19 cellular contexts compared by ENCODE assay signal in the genomic region with DNA sequence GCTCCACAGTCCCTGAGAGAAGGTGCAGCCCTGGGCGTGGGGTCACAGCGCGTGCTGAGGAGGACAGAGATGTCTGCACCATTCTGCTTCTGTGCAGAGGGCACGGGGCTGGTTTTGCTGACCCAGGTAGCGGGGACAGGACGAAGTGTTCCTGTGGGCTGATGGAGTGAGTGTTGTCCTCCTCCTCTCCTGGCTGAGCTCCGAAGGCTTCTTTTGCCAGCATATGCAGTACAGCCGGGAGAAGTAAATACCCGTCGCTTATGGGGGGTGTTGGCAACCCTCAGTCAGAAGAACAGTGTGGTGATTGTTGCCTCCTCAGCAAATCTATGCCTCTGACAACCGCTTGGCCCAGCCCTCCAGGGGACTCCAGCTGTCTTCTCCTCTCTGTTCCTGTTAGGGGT.
DNase-seq lines count a peak whose midpoint lies in the region; ATAC-seq, FAIRE-seq and TF ChIP-seq lines count a peak whose summit lies in the region.
"Had no signal": no experiment of that assay in that cellular context is flagged by ENCODE, and none has a peak within 500 bp of the region (broad histone marks: within the 10 kb centered on the region; RNA-seq: fewer than 3 reads in every experiment).

No MANE protein-coding gene starts in this region.

- H3K4ac ChIP-seq in H1 (replicated peaks; ENCODE audit: insufficient read length, low read depth, low read length): no peak overlapping the region

- peak overlapping the region; percentile 3; the same call in 1 of the 2 replicates for H4K8ac ChIP-seq in H1 (ENCODE audit: extremely low read depth, insufficient read depth, low read length)

- H3K18ac ChIP-seq in H1 (ENCODE audit: extremely low read depth, low read length): no peak overlapping the region

- H4K20me1 ChIP-seq in H1 (replicated peaks in 1 of 2; ENCODE audit: control insufficient read depth in 1 of 2, insufficient read depth in 2 of 2, low read length in 2 of 2): no peaks in the 10 kb centered on the region

- no peak overlapping the region for H2BK120ac ChIP-seq in H1 (replicated peaks; ENCODE audit: low read depth, low read length)

- peak overlapping the region; percentile 25; the same call in 1 of the 2 replicates for H2BK20ac ChIP-seq in H1 (ENCODE audit: low read length)

- H2BK5ac ChIP-seq in H1 (ENCODE audit: low read depth, low read length): no peak overlapping the region

- no peaks in the 10 kb centered on the region for H3K79me2 ChIP-seq in H1 (ENCODE audit: control insufficient read depth in 1 of 2, insufficient read depth in 2 of 2, low read length in 2 of 2)

- no peak overlapping the region for H3K9ac ChIP-seq in H1 (replicated peaks in 1 of 4; ENCODE audit: extremely low read depth in 1 of 4, low read depth in 3 of 4, low read length in 3 of 4)

- TF ChIP-seq EP300 in H1 (IDR thresholded peaks at IDR 0.05; ENCODE audit: borderline replicate concordance in 1 of 2, low read depth in 2 of 2, low read length in 2 of 2): no peak

- TF ChIP-seq CTCF in H1 (IDR thresholded peaks at IDR 0.05; ENCODE audit: control extremely low read depth in 1 of 3, insufficient read depth in 1 of 3, low read depth in 1 of 3, low read length in 3 of 3) (no peak), prostate gland (IDR thresholded peaks at IDR 0.05) (no peak)

- no peak overlapping the region for H2AK5ac ChIP-seq in H1 (ENCODE audit: low read depth, low read length)

- H4K91ac ChIP-seq in H1 (replicated peaks; ENCODE audit: insufficient read length, low read length): no peak overlapping the region

- no peaks in the 10 kb centered on the region for H3K79me1 ChIP-seq in H1 (ENCODE audit: low read depth, low read length)

- FAIRE-seq in H1 (lab: Jason Lieb, UNC): no peak
- FAIRE-seq: endometrium had no signal

- no peak overlapping the region for H3K27ac ChIP-seq in H1 (ENCODE audit: low read depth, low read length)
- H3K27ac ChIP-seq in prostate gland: peak overlapping the region in 1 of 2 donors; percentile 21
- H3K27ac ChIP-seq: colonic mucosa, neutrophil, spleen had no signal

- H3K4me2 ChIP-seq in H1 (ENCODE audit: insufficient read depth in 1 of 2, low read depth in 2 of 2, low read length in 2 of 2): no peak overlapping the region

- H2AFZ ChIP-seq in H1 (ENCODE audit: low read length): no peak overlapping the region

- CTCF ChIA-PET in H1 (lab: Charles Lee; ENCODE audit: partially characterized antibody): interaction anchor here (0.7 kb wide), 1 partner anchor 130 kb away, joined by 3 read pairs; no protein-coding TSS in a partner anchor

- H3K14ac ChIP-seq in H1 (ENCODE audit: insufficient read length): no peak overlapping the region

- H3K23me2 ChIP-seq in H1 (ENCODE audit: low read depth, low read length): no peaks in the 10 kb centered on the region

- POLR2A ChIA-PET in H1 (lab: Charles Lee; ENCODE audit: partially characterized antibody): no interaction called here

- no peak for ATAC-seq in HG02973 (IDR thresholded peaks at IDR 0.05; ENCODE audit: unreplicated experiment)
- no peak for ATAC-seq in GM18519 (IDR thresholded peaks at IDR 0.05; ENCODE audit: low FRiP score, unreplicated experiment)
- ATAC-seq in HG02588 (IDR thresholded peaks at IDR 0.05; ENCODE audit: unreplicated experiment): no peak
- ATAC-seq: stimulated activated naive CD8-positive, alpha-beta T cell treated with anti-CD3 and anti-CD28 coated beads, Interleukin-15, amount 100 ng/mL, for 72 hours had no signal

- H2BK15ac ChIP-seq in H1 (ENCODE audit: low read length): no peak overlapping the region

- H3K4me1 ChIP-seq in H1 (replicated peaks in 1 of 4; ENCODE audit: control insufficient read depth in 3 of 4, insufficient read depth in 4 of 4, low read length in 3 of 4) (peaks cover 0 to 10% (median 6%) of the 10 kb centered on the region in 4 experiments; a peak in 3 of 7 replicates), prostate gland (replicated peaks) (peaks cover 2% of the 10 kb centered on the region)
- H3K4me1 ChIP-seq: colonic mucosa, spleen had no signal

- intact Hi-C loops in prostate gland (cut with DNase I): no loop called here

- H3K27me3 ChIP-seq in H1 (replicated peaks in 1 of 4; ENCODE audit: control insufficient read depth in 3 of 4, extremely low read depth in 1 of 4, insufficient read depth in 3 of 4, low read length in 3 of 4) (no peaks in the 10 kb centered on the region), prostate gland (replicated peaks; ENCODE audit: insufficient read depth) (no peaks in the 10 kb centered on the region)
- H3K27me3 ChIP-seq: colonic mucosa had no signal

- no peak overlapping the region for H4K5ac ChIP-seq in H1 (ENCODE audit: insufficient read length, low read depth, low read length)

- no peak overlapping the region for H3K56ac ChIP-seq in H1 (replicated peaks; ENCODE audit: insufficient read length, low read depth, low read length)

- TF ChIP-seq POLR2A in H1 (IDR thresholded peaks at IDR 0.05; ENCODE audit: control extremely low read depth in 1 of 2, low read depth in 2 of 2, low read length in 2 of 2) (no peak), prostate gland (IDR thresholded peaks at IDR 0.05) (no peak)

- WGBS in H1 (ENCODE audit: extremely low coverage in 1 of 2, insufficient coverage in 1 of 2, insufficient read length in 1 of 2, insufficient replicate concordance in 2 of 2, low coverage in 1 of 2, low lambda C conversion rate in 2 of 2, missing lambda C conversion rate in 1 of 2), 2 experiments: 84% methylated on average over 11 of the region's 11 CpGs; no CpG with 5 or more reads in 1 of the 2 experiments
- WGBS in prostate gland: 48% methylated on average over 11 of the region's 11 CpGs

- H3K9me3 ChIP-seq in H1 (ENCODE audit: insufficient read depth in 2 of 2, low read depth in 1 of 2, low read length in 1 of 2) (no peaks in the 10 kb centered on the region), prostate gland (no peaks in the 10 kb centered on the region)
- H3K9me3 ChIP-seq: colonic mucosa, neutrophil, spleen had no signal

- DNase-seq in amygdala (lab: John Stamatoyannopoulos, UW) (peak in 33 of 56 donors; percentile 12 to 64 (median 33)), H1 (ENCODE audit: low read depth in 1 of 2, low spot score in 2 of 2) (no peak), hippocampal formation (lab: John Stamatoyannopoulos, UW) (peak; percentile 33 to 53), prostate gland (ENCODE audit: low spot score) (peak; percentile 53)
- DNase-seq in stimulated activated CD4-positive, alpha-beta T cell treated with anti-CD3 and anti-CD28 coated beads, Interleukin-4, amount 100 ng/mL, for 4 hours: no peak
- DNase-seq: activated CD4-positive, alpha-beta T cell treated with anti-CD3 and anti-CD28 coated beads, Interleukin-2, amount 50 U/mL, for 4 hours; activated naive CD8-positive, alpha-beta T cell treated with anti-CD3 and anti-CD28 coated beads for 36 hours; CD8-positive, alpha-beta memory T cell; colonic mucosa; DMS53; immature natural killer cell; spleen; stimulated activated CD4-positive, alpha-beta T cell treated with anti-CD3 and anti-CD28 coated beads, Interleukin-4, amount 100 ng/mL, for 1 hour; stimulated activated naive CD8-positive, alpha-beta T cell treated with anti-CD3 and anti-CD28 coated beads, Interleukin-15, amount 100 ng/mL, for 72 hours had no signal

- no peak overlapping the region for H3K4me3 ChIP-seq in H1 (ENCODE audit: extremely low read depth in 1 of 4, insufficient read depth in 2 of 4, low read depth in 3 of 4, low read length in 4 of 4)
- H3K4me3 ChIP-seq in prostate gland: no peak overlapping the region
- H3K4me3 ChIP-seq: colonic mucosa, spleen had no signal

- TF ChIP-seq RAD21 in H1 (IDR thresholded peaks at IDR 0.05 in 1 of 2, conservative IDR thresholded peaks at IDR 0.05 in 1 of 2; ENCODE audit: low read depth in 2 of 2, low read length in 2 of 2): no peak

- no peak overlapping the region for H2BK12ac ChIP-seq in H1 (ENCODE audit: low read depth, low read length)

- H3K36me3 ChIP-seq in H1 (ENCODE audit: control insufficient read depth in 2 of 4, insufficient read depth in 4 of 4, low read length in 3 of 4) (no peaks in the 10 kb centered on the region), prostate gland (no peaks in the 10 kb centered on the region)
- H3K36me3 ChIP-seq: colonic mucosa, neutrophil, spleen had no signal

- no peak overlapping the region for H3K23ac ChIP-seq in H1 (ENCODE audit: insufficient read length)

TF ChIP-seq in H1, 55 proteins besides CTCF, POLR2A, EP300 and RAD21:
- TF ChIP-seq SIRT6 (IDR thresholded peaks at IDR 0.05; ENCODE audit: low read length) (no peak), SP2 (IDR thresholded peaks at IDR 0.05; ENCODE audit: low read length) (no peak), YY1 (IDR thresholded peaks at IDR 0.05; ENCODE audit: low read depth, low read length) (no peak), FOSL1 (IDR thresholded peaks at IDR 0.05; ENCODE audit: insufficient read depth, low read depth, low read length) (no peak), E2F6 (IDR thresholded peaks at IDR 0.05) (no peak), RBBP5 (IDR thresholded peaks at IDR 0.05; ENCODE audit: borderline replicate concordance, low read depth, low read length) (no peak), CBX5 (IDR thresholded peaks at IDR 0.05; ENCODE audit: low read depth, low read length) (no peak), EZH2 (IDR thresholded peaks at IDR 0.05; ENCODE audit: low read depth, low read length, severe bottlenecking) (no peak), KDM1A (IDR thresholded peaks at IDR 0.05; ENCODE audit: borderline replicate concordance, low read length) (no peak), RXRA (IDR thresholded peaks at IDR 0.05; ENCODE audit: insufficient read depth, low read depth, low read length) (no peak), GTF2F1 (IDR thresholded peaks at IDR 0.05; ENCODE audit: borderline replicate concordance, low read depth, low read length) (no peak), ASH2L (IDR thresholded peaks at IDR 0.05; ENCODE audit: low read length) (no peak)

Comparison
In these comparisons a context has a peak if more than half of its experiments do, and no peak if none do; other contexts are left out.
1. DNase-seq: peak in amygdala (33 of 56), hippocampal formation (2 of 2) and prostate gland (single experiment); none in H1 (0 of 2) and stimulated activated CD4-positive, alpha-beta T cell treated with anti-CD3 and anti-CD28 coated beads, Interleukin-4, amount 100 ng/mL, for 4 hours (0 of 2).